In genomic region chr3:99878005-99878404, GRCh38 we compare ENCODE assay signal across 7 cellular contexts.
DNase-seq lines count a peak whose midpoint lies in the region; ATAC-seq and TF ChIP-seq lines count a peak whose summit lies in the region.

No MANE protein-coding gene starts in this region.

- no peaks in the 10 kb centered on the region for H3K27me3 ChIP-seq in suprapubic skin

- H3K4me3 ChIP-seq in suprapubic skin, result no peak overlapping the region

- ATAC-seq in GM21360 (IDR thresholded peaks at IDR 0.05; ENCODE audit: unreplicated experiment), result peak; percentile 47
- ATAC-seq in HG03558 (IDR thresholded peaks at IDR 0.05; ENCODE audit: extremely low read depth, unreplicated experiment), result peak; percentile 46
- no peak for ATAC-seq in GM19023 (IDR thresholded peaks at IDR 0.05; ENCODE audit: unreplicated experiment)
- ATAC-seq in HG03025 (IDR thresholded peaks at IDR 0.05; ENCODE audit: low FRiP score, unreplicated experiment), result no peak

- no peaks in the 10 kb centered on the region for H3K36me3 ChIP-seq in suprapubic skin

- WGBS in suprapubic skin, result 98% methylated on average over 1 of the region's 1 CpG

- TF ChIP-seq CTCF in suprapubic skin (IDR thresholded peaks at IDR 0.05), result no peak

- no peak for TF ChIP-seq EP300 in suprapubic skin (IDR thresholded peaks at IDR 0.05)

- H3K9me3 ChIP-seq in suprapubic skin, result no peaks in the 10 kb centered on the region

- no peak for TF ChIP-seq POLR2A in erythroblast (IDR thresholded peaks at IDR 0.05; ENCODE audit: low read length)
- peak in 1 of 2 donors; percentile 24 for TF ChIP-seq POLR2A in suprapubic skin (IDR thresholded peaks at IDR 0.05)

- peak; percentile 48 to 66 for DNase-seq in erythroblast (lab: John Stamatoyannopoulos, UW)
- DNase-seq in suprapubic skin (ENCODE audit: low spot score in 2 of 2), result no peak
- DNase-seq in stimulated activated CD4-positive, alpha-beta T cell treated with anti-CD3 and anti-CD28 coated beads, Interleukin-2, amount 100 ng/mL, for 24 hours, result no peak

- peaks cover 50% of the 10 kb centered on the region for H3K4me1 ChIP-seq in suprapubic skin

- H3K27ac ChIP-seq in suprapubic skin, result peak overlapping the region; percentile 64

Comparison
In these comparisons a context has a peak if more than half of its experiments do, and no peak if none do; other contexts are left out.
1. ATAC-seq: peak in GM21360 (single experiment) and HG03558 (single experiment); none in GM19023 (single experiment) and HG03025 (single experiment).
2. DNase-seq: peak in erythroblast (2 of 2); none in suprapubic skin (0 of 2) and stimulated activated CD4-positive, alpha-beta T cell treated with anti-CD3 and anti-CD28 coated beads, Interleukin-2, amount 100 ng/mL, for 24 hours (0 of 2).